In the genomic region with DNA sequence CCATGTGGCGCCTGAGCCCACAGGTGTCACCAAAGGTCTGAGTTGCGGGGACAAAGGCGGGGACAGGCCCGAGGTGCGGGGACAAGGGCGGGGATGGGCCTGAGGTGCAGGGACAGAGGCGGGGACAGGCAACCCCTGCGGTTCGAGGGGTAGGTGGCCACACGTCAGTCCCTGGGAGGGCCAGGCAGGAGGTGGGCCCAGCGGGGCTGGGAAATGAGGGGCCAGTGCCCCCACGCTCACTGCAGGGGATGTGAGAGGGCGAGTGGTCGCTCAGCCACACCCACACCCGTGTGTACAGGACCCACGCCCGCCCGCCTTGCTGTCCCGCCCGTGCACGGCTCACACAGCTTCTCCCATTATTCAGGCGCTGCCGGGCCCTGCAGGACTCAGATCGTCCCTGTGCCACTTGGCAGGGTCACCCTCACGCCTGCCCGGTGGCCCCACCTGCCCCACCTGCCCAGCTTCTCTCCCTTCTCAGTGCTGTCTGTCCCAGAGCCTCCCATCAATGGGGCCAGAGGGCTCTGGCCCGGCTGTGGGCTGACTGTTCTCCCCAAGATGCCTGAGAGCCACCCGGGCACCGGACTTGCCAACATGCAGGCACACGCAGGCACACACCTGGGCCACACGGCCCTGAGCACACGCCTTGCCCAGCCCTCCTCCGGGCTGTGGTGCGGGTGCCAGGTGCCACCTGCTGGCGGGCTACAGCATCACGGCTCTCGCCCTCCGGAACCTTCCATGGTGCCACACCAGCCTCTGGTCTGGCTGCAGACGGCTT, we compare ENCODE assay signal across 9 cellular contexts. TPM values are rescaled to one million over a fixed set of nuclear protein-coding genes. Genes with fewer than 3 reads are reported as not detected.
A peak's percentile ranks its signal among the peaks of the same experiment; 100 is the strongest.
DNase-seq lines count a peak whose midpoint lies in the region; FAIRE-seq and TF ChIP-seq lines count a peak whose summit lies in the region.
"Had no signal": no experiment of that assay in that cellular context is flagged by ENCODE, and none has a peak within 500 bp of the region (broad histone marks: within the 10 kb centered on the region; RNA-seq: fewer than 3 reads in every experiment).

No MANE protein-coding gene starts in this region.

- no peak overlapping the region for H3K27ac ChIP-seq in HEK293 (ENCODE audit: extremely low read depth, low read depth, low read length)
- H3K27ac ChIP-seq in breast epithelium, result no peak overlapping the region
- H3K27ac ChIP-seq in kidney (ENCODE audit: low read depth in 2 of 2, low read length in 2 of 2), result no peak overlapping the region

- POLR2A ChIA-PET in HEK293 (lab: Yijun Ruan, JAX), result no interaction called here

- H3K4me3 ChIP-seq in HEK293 (ENCODE audit: low read depth, low read length), result no peak overlapping the region
- H3K4me3 ChIP-seq in WI38 (ENCODE audit: low read depth, low read length), result no peak overlapping the region
- no peak overlapping the region for H3K4me3 ChIP-seq in breast epithelium
- no peak overlapping the region for H3K4me3 ChIP-seq in kidney (ENCODE audit: low read length in 2 of 2)

- intact Hi-C loops in breast epithelium (cut with DNase I; ENCODE audit: low total_unique reads), result loop anchor here (10.0 kb wide), 1 partner anchor 196 kb away; no protein-coding TSS in a partner anchor
- intact Hi-C loops in kidney (cut with DNase I), result no loop called here

- DNase-seq in DMS153 (lab: John Stamatoyannopoulos, UW), result peak; percentile 53
- peak; percentile 28 for DNase-seq in NCI-H2081 treated with DMSO at 0.1 percent for 48 hours (lab: John Stamatoyannopoulos, UW)
- DNase-seq in breast epithelium (ENCODE audit: low spot score in 2 of 2), result peak; percentile 63 to 82
- peak; percentile 87 for DNase-seq in kidney
- peak; percentile 77 to 80 for DNase-seq in stimulated activated CD4-positive, alpha-beta T cell treated with anti-CD3 and anti-CD28 coated beads, Interleukin-2, amount 100 ng/mL, for 24 hours
- no peak for DNase-seq in cortex of kidney (lab: John Stamatoyannopoulos, UW)

- H3K9me3 ChIP-seq in HEK293 (ENCODE audit: control insufficient read depth, insufficient read depth, low read depth, low read length) (no peaks in the 10 kb centered on the region), breast epithelium (no peaks in the 10 kb centered on the region), kidney (ENCODE audit: control insufficient read depth in 1 of 2, low read length in 2 of 2) (no peaks in the 10 kb centered on the region)

- TF ChIP-seq POLR2A in breast epithelium (IDR thresholded peaks at IDR 0.05), result no peak

- H3K36me3 ChIP-seq in HEK293 (ENCODE audit: control insufficient read depth in 2 of 2, insufficient read depth in 1 of 2, low read length in 2 of 2) (no peaks in the 10 kb centered on the region), breast epithelium (no peaks in the 10 kb centered on the region), kidney (ENCODE audit: control insufficient read depth in 1 of 2, insufficient read depth in 2 of 2, low read length in 2 of 2) (no peaks in the 10 kb centered on the region)

- H3K9ac ChIP-seq in kidney (ENCODE audit: low read length in 2 of 2), result no peak overlapping the region

- no peak for FAIRE-seq in kidney (lab: Jason Lieb, UNC)
- FAIRE-seq: TTC549 had no signal

- peaks cover 0 to 20% of the 10 kb centered on the region in 2 donors for H3K27me3 ChIP-seq in breast epithelium

- no peaks in the 10 kb centered on the region for H3K4me1 ChIP-seq in HEK293 (ENCODE audit: control insufficient read depth, insufficient read depth, low read length)
- H3K4me1 ChIP-seq in breast epithelium, result peaks cover 0 to 4% of the 10 kb centered on the region in 2 donors
- H3K4me1 ChIP-seq in kidney (ENCODE audit: control insufficient read depth in 1 of 2, insufficient read depth in 1 of 2, low read depth in 1 of 2, low read length in 2 of 2), result peaks cover 0 to 2% of the 10 kb centered on the region in 2 donors

- TF ChIP-seq CTCF in HEK293 (tag by site-specific recombination; IDR thresholded peaks at IDR 0.05), result peak; percentile 84
- peak; percentile 89 for TF ChIP-seq CTCF in WI38 (IDR thresholded peaks at IDR 0.05; ENCODE audit: low read depth, low read length)
- TF ChIP-seq CTCF in breast epithelium (IDR thresholded peaks at IDR 0.05), result peak; percentile 83 to 97 (median 92)
- TF ChIP-seq CTCF in kidney (IDR thresholded peaks at IDR 0.05; ENCODE audit: borderline replicate concordance, extremely low read depth, insufficient read depth), result peak; percentile 99

- CTCF ChIA-PET in HEK293 (lab: Yijun Ruan, JAX), result interaction anchor here (0.6 to 1.9 kb wide), 23 partner anchors 8 to 1113 kb away, joined by 3 to 10 read pairs (median 3); a partner anchor contains a TSS

TF ChIP-seq in HEK293, 187 proteins besides CTCF, POLR2A, EP300 and RAD21 (continues in another document):
- TF ChIP-seq KLF8 (tag by site-specific recombination; IDR thresholded peaks at IDR 0.05), result peak; percentile 59; the same call in 1 of the 2 replicates
- TF ChIP-seq ZFHX2 (tag by site-specific recombination; conservative IDR thresholded peaks at IDR 0.05), result peak; percentile 65
- TF ChIP-seq, protein P1, sequence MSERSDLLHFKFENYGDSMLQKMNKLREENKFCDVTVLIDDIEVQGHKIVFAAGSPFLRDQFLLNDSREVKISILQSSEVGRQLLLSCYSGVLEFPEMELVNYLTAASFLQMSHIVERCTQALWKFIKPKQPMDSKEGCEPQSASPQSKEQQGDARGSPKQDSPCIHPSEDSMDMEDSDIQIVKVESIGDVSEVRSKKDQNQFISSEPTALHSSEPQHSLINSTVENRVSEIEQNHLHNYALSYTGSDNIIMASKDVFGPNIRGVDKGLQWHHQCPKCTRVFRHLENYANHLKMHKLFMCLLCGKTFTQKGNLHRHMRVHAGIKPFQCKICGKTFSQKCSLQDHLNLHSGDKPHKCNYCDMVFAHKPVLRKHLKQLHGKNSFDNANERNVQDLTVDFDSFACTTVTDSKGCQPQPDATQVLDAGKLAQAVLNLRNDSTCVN (tag by site-specific recombination; optimal IDR thresholded peaks at IDR 0.05), result peak; percentile 33
- TF ChIP-seq ZNF274 (IDR thresholded peaks at IDR 0.05; ENCODE audit: low read length), result no peak
- TF ChIP-seq ZNF274 (tag by site-specific recombination; IDR thresholded peaks at IDR 0.05; ENCODE audit: borderline replicate concordance), result no peak
- TF ChIP-seq ZNF354C (tag by site-specific recombination; IDR thresholded peaks at IDR 0.05; ENCODE audit: borderline replicate concordance, low read depth), result no peak
- TF ChIP-seq ZNF600 (tag by site-specific recombination; IDR thresholded peaks at IDR 0.05), result peak; percentile 78
- TF ChIP-seq KLF1 (tag by site-specific recombination; IDR thresholded peaks at IDR 0.05), result peak; percentile 84
- TF ChIP-seq, protein P2, sequence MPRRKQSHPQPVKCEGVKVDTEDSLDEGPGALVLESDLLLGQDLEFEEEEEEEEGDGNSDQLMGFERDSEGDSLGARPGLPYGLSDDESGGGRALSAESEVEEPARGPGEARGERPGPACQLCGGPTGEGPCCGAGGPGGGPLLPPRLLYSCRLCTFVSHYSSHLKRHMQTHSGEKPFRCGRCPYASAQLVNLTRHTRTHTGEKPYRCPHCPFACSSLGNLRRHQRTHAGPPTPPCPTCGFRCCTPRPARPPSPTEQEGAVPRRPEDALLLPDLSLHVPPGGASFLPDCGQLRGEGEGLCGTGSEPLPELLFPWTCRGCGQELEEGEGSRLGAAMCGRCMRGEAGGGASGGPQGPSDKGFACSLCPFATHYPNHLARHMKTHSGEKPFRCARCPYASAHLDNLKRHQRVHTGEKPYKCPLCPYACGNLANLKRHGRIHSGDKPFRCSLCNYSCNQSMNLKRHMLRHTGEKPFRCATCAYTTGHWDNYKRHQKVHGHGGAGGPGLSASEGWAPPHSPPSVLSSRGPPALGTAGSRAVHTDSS (tag by site-specific recombination; IDR thresholded peaks at IDR 0.05), result no peak
- TF ChIP-seq, protein P3, sequence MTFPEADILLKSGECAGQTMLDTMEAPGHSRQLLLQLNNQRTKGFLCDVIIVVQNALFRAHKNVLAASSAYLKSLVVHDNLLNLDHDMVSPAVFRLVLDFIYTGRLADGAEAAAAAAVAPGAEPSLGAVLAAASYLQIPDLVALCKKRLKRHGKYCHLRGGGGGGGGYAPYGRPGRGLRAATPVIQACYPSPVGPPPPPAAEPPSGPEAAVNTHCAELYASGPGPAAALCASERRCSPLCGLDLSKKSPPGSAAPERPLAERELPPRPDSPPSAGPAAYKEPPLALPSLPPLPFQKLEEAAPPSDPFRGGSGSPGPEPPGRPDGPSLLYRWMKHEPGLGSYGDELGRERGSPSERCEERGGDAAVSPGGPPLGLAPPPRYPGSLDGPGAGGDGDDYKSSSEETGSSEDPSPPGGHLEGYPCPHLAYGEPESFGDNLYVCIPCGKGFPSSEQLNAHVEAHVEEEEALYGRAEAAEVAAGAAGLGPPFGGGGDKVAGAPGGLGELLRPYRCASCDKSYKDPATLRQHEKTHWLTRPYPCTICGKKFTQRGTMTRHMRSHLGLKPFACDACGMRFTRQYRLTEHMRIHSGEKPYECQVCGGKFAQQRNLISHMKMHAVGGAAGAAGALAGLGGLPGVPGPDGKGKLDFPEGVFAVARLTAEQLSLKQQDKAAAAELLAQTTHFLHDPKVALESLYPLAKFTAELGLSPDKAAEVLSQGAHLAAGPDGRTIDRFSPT (tag by site-specific recombination; IDR thresholded peaks at IDR 0.05), result peak; percentile 56
- TF ChIP-seq MEIS1 (CRISPR knock-in tag; IDR thresholded peaks at IDR 0.05; ENCODE audit: borderline replicate concordance), result no peak
- TF ChIP-seq, protein P4, sequence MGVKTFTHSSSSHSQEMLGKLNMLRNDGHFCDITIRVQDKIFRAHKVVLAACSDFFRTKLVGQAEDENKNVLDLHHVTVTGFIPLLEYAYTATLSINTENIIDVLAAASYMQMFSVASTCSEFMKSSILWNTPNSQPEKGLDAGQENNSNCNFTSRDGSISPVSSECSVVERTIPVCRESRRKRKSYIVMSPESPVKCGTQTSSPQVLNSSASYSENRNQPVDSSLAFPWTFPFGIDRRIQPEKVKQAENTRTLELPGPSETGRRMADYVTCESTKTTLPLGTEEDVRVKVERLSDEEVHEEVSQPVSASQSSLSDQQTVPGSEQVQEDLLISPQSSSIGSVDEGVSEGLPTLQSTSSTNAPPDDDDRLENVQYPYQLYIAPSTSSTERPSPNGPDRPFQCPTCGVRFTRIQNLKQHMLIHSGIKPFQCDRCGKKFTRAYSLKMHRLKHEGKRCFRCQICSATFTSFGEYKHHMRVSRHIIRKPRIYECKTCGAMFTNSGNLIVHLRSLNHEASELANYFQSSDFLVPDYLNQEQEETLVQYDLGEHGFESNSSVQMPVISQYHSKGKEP (tag by site-specific recombination; IDR thresholded peaks at IDR 0.05), result no peak
- no peak for TF ChIP-seq ZNF785 (tag by site-specific recombination; IDR thresholded peaks at IDR 0.05)
- no peak for TF ChIP-seq ZNF16 (tag by site-specific recombination; IDR thresholded peaks at IDR 0.05; ENCODE audit: low read depth)
- TF ChIP-seq ZNF654 (tag by site-specific recombination; IDR thresholded peaks at IDR 0.05; ENCODE audit: low read depth), result peak; percentile 74

RNA-seq across cellular contexts. Expression of a gene that starts 14.2 kb away (rescaled TPM):
- 1 to 10 TPM in 2 of 3 donors, not detected in 1; 1.3 to 1.9 TPM for total RNA-seq in breast epithelium
- 3.0 TPM for total RNA-seq in kidney
- 1.1 TPM for polyA plus RNA-seq in kidney (ENCODE audit: insufficient read depth, low read depth, low replicate concordance)

RNA-seq across cellular contexts. Expression of a gene that starts 23.9 kb away (rescaled TPM):
- total RNA-seq in breast epithelium (under 1 TPM in 1 of 3 donors, not detected in 2; 0.66 TPM), kidney (not detected)
- not detected for polyA plus RNA-seq in kidney (ENCODE audit: insufficient read depth, low read depth, low replicate concordance)
